ENCODE assay signal across 16 cellular contexts in the genomic region with DNA sequence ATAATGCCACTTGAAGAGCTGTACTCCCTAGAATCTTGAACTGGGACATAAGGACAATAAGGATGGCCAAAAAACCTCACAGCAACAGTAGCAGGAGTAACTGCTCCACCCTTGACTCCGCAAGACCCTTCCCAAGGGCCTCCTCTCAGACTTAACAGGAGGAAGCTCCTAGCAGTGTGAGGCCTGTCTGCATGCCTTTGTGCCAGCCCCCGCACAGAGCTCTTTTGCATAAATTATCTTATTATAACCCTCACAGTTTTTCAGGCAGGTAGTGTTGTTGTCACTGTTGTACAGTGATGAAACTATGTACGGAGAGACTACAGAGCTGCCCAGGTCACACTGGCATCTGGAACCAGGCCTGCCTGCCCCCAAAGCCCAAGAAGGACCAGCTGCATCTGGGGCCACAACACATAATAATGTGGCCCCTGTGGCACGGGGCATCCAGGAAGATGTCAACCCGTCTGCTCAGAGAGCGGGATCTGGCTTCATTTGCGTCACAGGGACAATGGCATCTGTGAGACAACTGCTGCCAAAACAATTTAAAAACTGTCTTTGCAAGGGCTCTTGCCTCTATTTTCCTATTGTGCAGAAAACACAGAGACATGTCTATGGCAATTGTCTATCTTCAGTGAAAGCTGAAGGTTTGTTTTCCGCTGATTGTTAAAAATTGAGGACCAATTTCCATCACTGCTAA.
DNase-seq lines count a peak whose midpoint lies in the region; ATAC-seq, FAIRE-seq and TF ChIP-seq lines count a peak whose summit lies in the region.
"Had no signal": no experiment of that assay in that cellular context is flagged by ENCODE, and none has a peak within 500 bp of the region (broad histone marks: within the 10 kb centered on the region; RNA-seq: fewer than 3 reads in every experiment).

No MANE protein-coding gene starts in this region.

- ATAC-seq in mucosa of descending colon (no peak), left colon (no peak)
- ATAC-seq: Right ventricle myocardium inferior had no signal

- CTCF ChIA-PET in OCI-LY7 (lab: Charles Lee; ENCODE audit: unreplicated experiment): no interaction called here

- no peak overlapping the region for H3K9ac ChIP-seq in astrocyte (ENCODE audit: low read length)

- H3K27me3 Mint-ChIP-seq in astrocyte (ENCODE audit: low read depth, unreplicated experiment): no peaks in the 10 kb centered on the region

- H2AFZ ChIP-seq in astrocyte (ENCODE audit: low read depth, low read length): no peak overlapping the region
- H2AFZ ChIP-seq in OCI-LY7 (ENCODE audit: low read length): no peak overlapping the region

- no peak overlapping the region for H3K27ac ChIP-seq in astrocyte (ENCODE audit: low read depth, low read length)
- H3K27ac ChIP-seq in OCI-LY7 (ENCODE audit: low read depth, low read length, poor library complexity, severe bottlenecking): no peak overlapping the region
- H3K27ac ChIP-seq: C4-2B, SK-N-MC had no signal

- H3K79me2 ChIP-seq in astrocyte (ENCODE audit: insufficient read depth, low read length) (no peaks in the 10 kb centered on the region), OCI-LY7 (ENCODE audit: insufficient read depth, low read depth, low read length) (no peaks in the 10 kb centered on the region)

- TF ChIP-seq CTCF in astrocyte (IDR thresholded peaks at IDR 0.05; ENCODE audit: insufficient read depth, low read depth, low read length): no peak
- no peak for TF ChIP-seq CTCF in OCI-LY7 (conservative IDR thresholded peaks at IDR 0.05; ENCODE audit: low read length)
- TF ChIP-seq CTCF in mucosa of descending colon (IDR thresholded peaks at IDR 0.05): no peak

- DNase-seq in astrocyte (ENCODE audit: low read depth) (no peak), globus pallidus (ENCODE audit: low spot score) (peak; percentile 63), middle frontal gyrus (ENCODE audit: extremely low spot score, low spot score) (peak; percentile 13), OCI-LY7 (ENCODE audit: low spot score) (no peak), HPDE6-E6E7 (ENCODE audit: extremely low spot score) (no peak), mucosa of descending colon (no peak), left colon (no peak)
- DNase-seq: H7, MV-4-11, NCI-H1436, NCI-H2107, NCI-H226, NCI-H748 treated with DMSO at 0.1 percent for 48 hours had no signal

- no TSS peak for BruUV-seq in OCI-LY7 (replicated peaks; lab: Mats Ljungman, UMichigan)

- no peak overlapping the region for H3K4me2 ChIP-seq in astrocyte (ENCODE audit: low read length)
- H3K4me2 ChIP-seq in OCI-LY7 (ENCODE audit: low read length): no peak overlapping the region

- H3K9me3 Mint-ChIP-seq in astrocyte (ENCODE audit: unreplicated experiment): no peaks in the 10 kb centered on the region

- H3K4me1 ChIP-seq in astrocyte (ENCODE audit: insufficient read depth, low read length) (peaks cover 45% of the 10 kb centered on the region), OCI-LY7 (ENCODE audit: insufficient read depth, low read length, poor library complexity, severe bottlenecking) (no peaks in the 10 kb centered on the region), mucosa of descending colon (ENCODE audit: low read depth) (no peaks in the 10 kb centered on the region)

- H3K9me2 ChIP-seq in OCI-LY7 (ENCODE audit: insufficient read depth, low read length): no peaks in the 10 kb centered on the region

- FAIRE-seq in astrocyte (lab: Jason Lieb, UNC): no peak

- peaks cover 39% of the 10 kb centered on the region for H3K4me1 Mint-ChIP-seq in astrocyte (ENCODE audit: low read depth, unreplicated experiment)

- H3K9me3 ChIP-seq in astrocyte (ENCODE audit: insufficient read depth, low read depth, low read length) (no peaks in the 10 kb centered on the region), OCI-LY7 (ENCODE audit: low read length) (no peaks in the 10 kb centered on the region), mucosa of descending colon (no peaks in the 10 kb centered on the region)

- H3K4me3 ChIP-seq in astrocyte (ENCODE audit: insufficient read depth, low read depth, low read length): no peak overlapping the region
- no peak overlapping the region for H3K4me3 ChIP-seq in OCI-LY7 (ENCODE audit: low read depth, low read length, poor library complexity, severe bottlenecking)
- no peak overlapping the region for H3K4me3 ChIP-seq in mucosa of descending colon
- H3K4me3 ChIP-seq: SK-N-MC had no signal

- intact Hi-C loops in OCI-LY7 (cut with micrococcal nuclease; ENCODE audit: unreplicated experiment): no loop called here
- intact Hi-C loops in mucosa of descending colon (cut with DNase I, micrococcal nuclease): no loop called here
- intact Hi-C loops in left colon (cut with DNase I, micrococcal nuclease): no loop called here

- H3K27ac Mint-ChIP-seq in astrocyte (ENCODE audit: unreplicated experiment): peak overlapping the region; percentile 66

- POLR2A ChIA-PET in OCI-LY7 (lab: Charles Lee): no interaction called here

- no peaks in the 10 kb centered on the region for H3K36me3 Mint-ChIP-seq in astrocyte (ENCODE audit: low read depth, unreplicated experiment)

- no peaks in the 10 kb centered on the region for H3K27me3 ChIP-seq in astrocyte (ENCODE audit: insufficient read depth, low read length)

- H3K4me3 Mint-ChIP-seq in astrocyte (ENCODE audit: unreplicated experiment): no peak overlapping the region

- no peaks in the 10 kb centered on the region for H3K36me3 ChIP-seq in astrocyte (ENCODE audit: insufficient read depth, low read length)
- no peaks in the 10 kb centered on the region for H3K36me3 ChIP-seq in OCI-LY7 (ENCODE audit: insufficient read depth, low read length)
- H3K36me3 ChIP-seq in mucosa of descending colon (ENCODE audit: low read depth): no peaks in the 10 kb centered on the region

- H4K20me1 ChIP-seq in astrocyte (ENCODE audit: insufficient read depth, low read length) (no peaks in the 10 kb centered on the region), OCI-LY7 (ENCODE audit: insufficient read depth, low read length) (no peaks in the 10 kb centered on the region)

Comparison
In these comparisons a context has a peak if more than half of its experiments do, and no peak if none do; other contexts are left out.
1. DNase-seq: peak in globus pallidus (single experiment) and middle frontal gyrus (single experiment); none in astrocyte (single experiment), OCI-LY7 (single experiment), HPDE6-E6E7 (single experiment), mucosa of descending colon (0 of 3) and left colon (0 of 2).